Comparison of ENCODE assay signal across 9 cellular contexts in the genomic region with DNA sequence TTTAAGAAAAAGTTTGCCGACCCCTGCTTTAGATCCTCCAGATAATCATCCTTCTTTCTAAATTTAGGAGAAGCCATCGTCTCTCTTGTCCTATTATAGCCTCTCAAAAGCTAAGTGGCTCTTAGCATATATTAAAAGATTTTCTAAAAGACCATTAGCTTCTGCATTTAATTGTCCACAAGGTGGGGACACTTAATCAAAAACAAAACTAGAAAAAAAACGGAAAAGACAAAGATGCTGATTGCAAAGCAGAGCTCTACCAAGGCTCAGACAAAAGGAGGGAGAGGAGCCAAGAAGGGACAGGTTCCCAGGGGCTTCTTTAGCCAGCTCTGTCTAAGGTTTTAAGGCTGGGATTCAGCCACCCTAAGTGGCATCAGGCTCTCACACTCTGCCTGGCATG.
DNase-seq lines count a peak whose midpoint lies in the region; ATAC-seq, FAIRE-seq and TF ChIP-seq lines count a peak whose summit lies in the region.
"Had no signal": no experiment of that assay in that cellular context is flagged by ENCODE, and none has a peak within 500 bp of the region (broad histone marks: within the 10 kb centered on the region; RNA-seq: fewer than 3 reads in every experiment).

No MANE protein-coding gene starts in this region.

- H3K9me3 ChIP-seq in liver (ENCODE audit: control insufficient read depth in 4 of 4, low read length in 3 of 4): no peaks in the 10 kb centered on the region
- H3K9me3 ChIP-seq in HepG2 (ENCODE audit: low read length): no peaks in the 10 kb centered on the region
- H3K9me3 ChIP-seq in Panc1 (ENCODE audit: control insufficient read depth, insufficient read depth, low read depth, low read length): no peaks in the 10 kb centered on the region
- H3K9me3 ChIP-seq in MG63: no peaks in the 10 kb centered on the region

- in situ Hi-C loops in HepG2 (cut with HindIII; ENCODE audit: extremely low pct_ligation_motif_present, low pct_unique_long_range_greater_than_20kb): no loop called here
- in situ Hi-C loops in Panc1 (cut with HindIII; ENCODE audit: low pct_unique_long_range_greater_than_20kb, low sequenced_read_pairs): no loop called here

- no peak for DNase-seq in HepG2 (ENCODE audit: low spot score)
- DNase-seq in Panc1 (ENCODE audit: low read depth, low spot score): no peak
- peak; percentile 11 for DNase-seq in fibroblast of villous mesenchyme (ENCODE audit: low read depth)
- DNase-seq in MG63: no peak
- no peak for DNase-seq in stimulated activated naive CD8-positive, alpha-beta T cell treated with anti-CD3 and anti-CD28 coated beads, Interleukin-15, Interleukin-2, amounts not matched to agents 100 U/mL and 50 U/mL, for 24 hours
- no peak for DNase-seq in activated CD4-positive, alpha-beta T cell treated with anti-CD3 and anti-CD28 coated beads for 36 hours

- H3K9me3 Mint-ChIP-seq in activated CD4-positive, alpha-beta T cell treated with anti-CD3 and anti-CD28 coated beads for 36 hours (ENCODE audit: low read depth): no peaks in the 10 kb centered on the region

- H3K4me3 Mint-ChIP-seq in activated CD4-positive, alpha-beta T cell treated with anti-CD3 and anti-CD28 coated beads for 36 hours: no peak overlapping the region
- H3K4me3 Mint-ChIP-seq: memory B cell had no signal

- H3K27me3 ChIP-seq in liver (ENCODE audit: control insufficient read depth in 4 of 4, insufficient read depth in 4 of 4, low read length in 3 of 4) (peaks cover 0 to 15% (median 0%) of the 10 kb centered on the region in 4 donors), HepG2 (ENCODE audit: control insufficient read depth in 1 of 2, insufficient read depth in 2 of 2, low read length in 2 of 2) (peaks cover 0 to 5% of the 10 kb centered on the region in 2 experiments; a peak in 1 of 5 replicates), Panc1 (ENCODE audit: control insufficient read depth, insufficient read depth, low read length) (peaks cover 26% of the 10 kb centered on the region), MG63 (peaks cover 7% of the 10 kb centered on the region; the same call in 1 of the 2 replicates)

- CTCF ChIA-PET in HepG2 (lab: Yijun Ruan, JAX; ENCODE audit: low intra/inter-chr PET ratio, low total read pairs) (no interaction called here), Panc1 (lab: Charles Lee) (interaction anchor here (0.6 to 1.0 kb wide), 2 partner anchors 102 to 1117 kb away, joined by 3 to 5 read pairs; no protein-coding TSS in a partner anchor)
- CTCF ChIA-PET in activated CD4-positive, alpha-beta T cell treated with anti-CD3 and anti-CD28 coated beads for 36 hours (lab: Charles Lee): no interaction called here

- H3K4me3 ChIP-seq in liver (ENCODE audit: low read depth in 1 of 3, low read length in 3 of 3): no peak overlapping the region
- H3K4me3 ChIP-seq in HepG2 (replicated peaks in 1 of 3; ENCODE audit: insufficient read depth in 1 of 3, low read depth in 2 of 3, low read length in 3 of 3): no peak overlapping the region
- H3K4me3 ChIP-seq in Panc1 (ENCODE audit: low read depth in 2 of 2, low read length in 2 of 2): no peak overlapping the region
- H3K4me3 ChIP-seq in fibroblast of villous mesenchyme (ENCODE audit: low read depth, low read length): no peak overlapping the region
- no peak overlapping the region for H3K4me3 ChIP-seq in MG63

- TF ChIP-seq RAD21 in liver (IDR thresholded peaks at IDR 0.05): peak; percentile 63 to 64
- no peak for TF ChIP-seq RAD21 in HepG2 (CRISPR knock-in tag; IDR thresholded peaks at IDR 0.05)

- H3K79me2 ChIP-seq in HepG2 (ENCODE audit: insufficient read depth, low read length): no peaks in the 10 kb centered on the region

- H3K9ac ChIP-seq in liver (ENCODE audit: low read depth in 1 of 2, low read length in 2 of 2) (no peak overlapping the region), HepG2 (ENCODE audit: insufficient read depth, low read depth, low read length) (no peak overlapping the region)

- no peaks in the 10 kb centered on the region for H3K36me3 Mint-ChIP-seq in activated CD4-positive, alpha-beta T cell treated with anti-CD3 and anti-CD28 coated beads for 36 hours (ENCODE audit: low read depth)
- H3K36me3 Mint-ChIP-seq: memory B cell had no signal

- peaks cover 11% of the 10 kb centered on the region for H3K27me3 Mint-ChIP-seq in activated CD4-positive, alpha-beta T cell treated with anti-CD3 and anti-CD28 coated beads for 36 hours

- H2AFZ ChIP-seq in HepG2 (ENCODE audit: low read length): no peak overlapping the region

- POLR2A ChIA-PET in HepG2 (lab: Yijun Ruan, JAX): no interaction called here
- POLR2A ChIA-PET in Panc1 (lab: Charles Lee): no interaction called here
- POLR2A ChIA-PET in activated CD4-positive, alpha-beta T cell treated with anti-CD3 and anti-CD28 coated beads for 36 hours (lab: Charles Lee): no interaction called here

- H3K27ac ChIP-seq in liver (ENCODE audit: low read depth in 1 of 2, low read length in 2 of 2) (no peak overlapping the region), HepG2 (ENCODE audit: extremely low read length, insufficient read depth, low read length) (no peak overlapping the region), Panc1 (ENCODE audit: low read length) (no peak overlapping the region)

- no peaks in the 10 kb centered on the region for H3K4me1 ChIP-seq in liver (ENCODE audit: control insufficient read depth in 4 of 4, insufficient read depth in 4 of 4, low read length in 3 of 4)
- no peaks in the 10 kb centered on the region for H3K4me1 ChIP-seq in HepG2 (ENCODE audit: insufficient read depth, low read length)
- no peaks in the 10 kb centered on the region for H3K4me1 ChIP-seq in Panc1 (ENCODE audit: control insufficient read depth, insufficient read depth, low read length)

- no peak for TF ChIP-seq POLR2A in HepG2 (IDR thresholded peaks at IDR 0.05; ENCODE audit: insufficient read depth in 1 of 2, low read depth in 2 of 2, low read length in 2 of 2)

- intact Hi-C loops in HepG2 (cut with micrococcal nuclease; ENCODE audit: unreplicated experiment) (no loop called here), Panc1 (cut with micrococcal nuclease; ENCODE audit: unreplicated experiment) (loop anchor here (5.0 to 10.0 kb wide), 2 partner anchors 862 to 1009 kb away; no protein-coding TSS in a partner anchor)
- intact Hi-C loops in activated CD4-positive, alpha-beta T cell treated with anti-CD3 and anti-CD28 coated beads for 36 hours (cut with DNase I, micrococcal nuclease): no loop called here

- H3K27ac Mint-ChIP-seq in activated CD4-positive, alpha-beta T cell treated with anti-CD3 and anti-CD28 coated beads for 36 hours: no peak overlapping the region
- H3K27ac Mint-ChIP-seq: memory B cell had no signal

- 15% methylated on average over 3 of the region's 3 CpGs for WGBS in liver
- 1% methylated on average over 3 of the region's 3 CpGs for WGBS in HepG2 (ENCODE audit: low lambda C conversion rate)

- H3K4me1 Mint-ChIP-seq in activated CD4-positive, alpha-beta T cell treated with anti-CD3 and anti-CD28 coated beads for 36 hours: no peaks in the 10 kb centered on the region
- H3K4me1 Mint-ChIP-seq: memory B cell had no signal

- H4K20me1 ChIP-seq in HepG2 (ENCODE audit: insufficient read depth, low read length): no peaks in the 10 kb centered on the region

- ATAC-seq in HepG2 (no peak), Panc1 (no peak), HG02588 (IDR thresholded peaks at IDR 0.05; ENCODE audit: unreplicated experiment) (no peak)
- ATAC-seq in stimulated activated naive CD8-positive, alpha-beta T cell treated with anti-CD3 and anti-CD28 coated beads, Interleukin-15, Interleukin-2, amounts not matched to agents 100 U/mL and 50 U/mL, for 24 hours: no peak
- ATAC-seq in activated CD4-positive, alpha-beta T cell treated with anti-CD3 and anti-CD28 coated beads for 36 hours: no peak

- BruUV-seq in HepG2 (replicated peaks; lab: Mats Ljungman, UMichigan) (no TSS peak), Panc1 (replicated peaks; lab: Mats Ljungman, UMichigan) (no TSS peak)

- TF ChIP-seq EP300 in HepG2 (IDR thresholded peaks at IDR 0.05; ENCODE audit: low read depth in 2 of 2, low read length in 2 of 2) (no peak), HepG2 (CRISPR knock-in tag; IDR thresholded peaks at IDR 0.05; ENCODE audit: borderline replicate concordance) (no peak)

- no peak overlapping the region for H3K4me2 ChIP-seq in HepG2 (ENCODE audit: low read depth, low read length)

- peak; percentile 35 for TF ChIP-seq CTCF in liver (IDR thresholded peaks at IDR 0.05; ENCODE audit: low read depth, low read length, missing input control)
- no peak for TF ChIP-seq CTCF in HepG2 (CRISPR knock-in tag; IDR thresholded peaks at IDR 0.05)
- TF ChIP-seq CTCF in Panc1 (IDR thresholded peaks at IDR 0.05): peak; percentile 43
- TF ChIP-seq CTCF in fibroblast of villous mesenchyme (IDR thresholded peaks at IDR 0.05; ENCODE audit: insufficient read depth, low read depth, low read length): no peak

- no peaks in the 10 kb centered on the region for H3K36me3 ChIP-seq in liver (ENCODE audit: control insufficient read depth in 4 of 4, insufficient read depth in 3 of 4, low read depth in 1 of 4, low read length in 3 of 4)
- H3K36me3 ChIP-seq in HepG2 (replicated peaks in 1 of 2; ENCODE audit: control insufficient read depth in 1 of 2, insufficient read depth in 2 of 2, low read length in 2 of 2): no peaks in the 10 kb centered on the region
- H3K36me3 ChIP-seq in Panc1 (ENCODE audit: control insufficient read depth, insufficient read depth, low read length): no peaks in the 10 kb centered on the region
- no peaks in the 10 kb centered on the region for H3K36me3 ChIP-seq in MG63

- FAIRE-seq in HepG2 (lab: Jason Lieb, UNC): no peak

TF ChIP-seq in liver, 16 proteins besides CTCF, POLR2A, EP300 and RAD21 (continues in another document):
- TF ChIP-seq, protein P1, sequence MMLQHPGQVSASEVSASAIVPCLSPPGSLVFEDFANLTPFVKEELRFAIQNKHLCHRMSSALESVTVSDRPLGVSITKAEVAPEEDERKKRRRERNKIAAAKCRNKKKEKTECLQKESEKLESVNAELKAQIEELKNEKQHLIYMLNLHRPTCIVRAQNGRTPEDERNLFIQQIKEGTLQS (IDR thresholded peaks at IDR 0.05): no peak
- no peak for TF ChIP-seq HNF4A (conservative IDR thresholded peaks at IDR 0.05)
- no peak for TF ChIP-seq FOXA2 (IDR thresholded peaks at IDR 0.05)

TF ChIP-seq in HepG2, 621 proteins besides CTCF, POLR2A, EP300 and RAD21 (continues in another document):
- no peak for TF ChIP-seq ZNF101 (CRISPR knock-in tag; IDR thresholded peaks at IDR 0.05; ENCODE audit: borderline replicate concordance, low read depth)
- TF ChIP-seq, protein P2, sequence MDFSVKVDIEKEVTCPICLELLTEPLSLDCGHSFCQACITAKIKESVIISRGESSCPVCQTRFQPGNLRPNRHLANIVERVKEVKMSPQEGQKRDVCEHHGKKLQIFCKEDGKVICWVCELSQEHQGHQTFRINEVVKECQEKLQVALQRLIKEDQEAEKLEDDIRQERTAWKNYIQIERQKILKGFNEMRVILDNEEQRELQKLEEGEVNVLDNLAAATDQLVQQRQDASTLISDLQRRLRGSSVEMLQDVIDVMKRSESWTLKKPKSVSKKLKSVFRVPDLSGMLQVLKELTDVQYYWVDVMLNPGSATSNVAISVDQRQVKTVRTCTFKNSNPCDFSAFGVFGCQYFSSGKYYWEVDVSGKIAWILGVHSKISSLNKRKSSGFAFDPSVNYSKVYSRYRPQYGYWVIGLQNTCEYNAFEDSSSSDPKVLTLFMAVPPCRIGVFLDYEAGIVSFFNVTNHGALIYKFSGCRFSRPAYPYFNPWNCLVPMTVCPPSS (IDR thresholded peaks at IDR 0.05): no peak
- no peak for TF ChIP-seq ZNF33B (CRISPR knock-in tag; IDR thresholded peaks at IDR 0.05)
- no peak for TF ChIP-seq KLF9 (CRISPR knock-in tag; IDR thresholded peaks at IDR 0.05; ENCODE audit: low read depth)

Comparison
In these comparisons a context has a peak if more than half of its experiments do, and no peak if none do; other contexts are left out.
1. CTCF ChIP-seq: peak in liver (single experiment) and Panc1 (single experiment); none in HepG2 (single experiment) and fibroblast of villous mesenchyme (single experiment).